Comparison of ENCODE assay signal across 14 cellular contexts in genomic region chr9:114037961-114038723, GRCh38. TPM values are rescaled to one million over a fixed set of nuclear protein-coding genes. Genes with fewer than 3 reads are reported as not detected.
A peak's percentile ranks its signal among the peaks of the same experiment; 100 is the strongest.
DNase-seq lines count a peak whose midpoint lies in the region; ATAC-seq and TF ChIP-seq lines count a peak whose summit lies in the region.
"Had no signal": no experiment of that assay in that cellular context is flagged by ENCODE, and none has a peak within 500 bp of the region (broad histone marks: within the 10 kb centered on the region; RNA-seq: fewer than 3 reads in every experiment).

No MANE protein-coding gene starts in this region.

- intact Hi-C loops in naive thymus-derived CD4-positive, alpha-beta T cell (cut with micrococcal nuclease) = no loop called here

- H3K9me3 ChIP-seq in naive thymus-derived CD4-positive, alpha-beta T cell (ENCODE audit: control insufficient read depth in 2 of 3, low read length in 3 of 3) = no peaks in the 10 kb centered on the region

- POLR2A ChIA-PET in RWPE1 (lab: Yijun Ruan, JAX; ENCODE audit: low non-redundant PET) = no interaction called here
- POLR2A ChIA-PET in naive thymus-derived CD4-positive, alpha-beta T cell (lab: Charles Lee) = no interaction called here

- H3K36me3 ChIP-seq in GM23338 (ENCODE audit: insufficient read depth) = no peaks in the 10 kb centered on the region; the same call in 1 of the 2 replicates
- no peaks in the 10 kb centered on the region for H3K36me3 ChIP-seq in naive thymus-derived CD4-positive, alpha-beta T cell (ENCODE audit: control insufficient read depth in 2 of 3, insufficient read depth in 3 of 3, low read length in 3 of 3)

- CTCF ChIA-PET in RWPE1 (lab: Yijun Ruan, JAX) = interaction anchor here (0.6 kb wide), 1 partner anchor 25 kb away, joined by 4 read pairs; no protein-coding TSS in a partner anchor
- CTCF ChIA-PET in naive thymus-derived CD4-positive, alpha-beta T cell (lab: Charles Lee) = no interaction called here

- no peaks in the 10 kb centered on the region for H3K9me3 Mint-ChIP-seq in GM23338
- H3K9me3 Mint-ChIP-seq in naive thymus-derived CD4-positive, alpha-beta T cell = no peaks in the 10 kb centered on the region

- peaks cover 21% of the 10 kb centered on the region for H3K36me3 Mint-ChIP-seq in GM23338 (ENCODE audit: low read depth)
- no peaks in the 10 kb centered on the region for H3K36me3 Mint-ChIP-seq in naive thymus-derived CD4-positive, alpha-beta T cell

- no peak for TF ChIP-seq CTCF in GM23338 (conservative IDR thresholded peaks at IDR 0.05; ENCODE audit: low read depth in 2 of 2)
- TF ChIP-seq CTCF in RWPE1 (conservative IDR thresholded peaks at IDR 0.05; ENCODE audit: low read depth) = no peak
- no peak for TF ChIP-seq CTCF in retinal pigment epithelial cell (conservative IDR thresholded peaks at IDR 0.05; ENCODE audit: low read depth, low read length)

- no peaks in the 10 kb centered on the region for H3K27me3 ChIP-seq in GM23338 (ENCODE audit: insufficient read depth)
- H3K27me3 ChIP-seq in naive thymus-derived CD4-positive, alpha-beta T cell (ENCODE audit: control insufficient read depth in 2 of 2, insufficient read depth in 2 of 2, low read length in 2 of 2) = no peaks in the 10 kb centered on the region

- no peaks in the 10 kb centered on the region for H3K79me2 ChIP-seq in GM23338 (replicated peaks; ENCODE audit: insufficient read depth)

- ATAC-seq in GM23338 = peak; percentile 95
- no peak for ATAC-seq in GM18502 (IDR thresholded peaks at IDR 0.05; ENCODE audit: poor library complexity, unreplicated experiment)
- no peak for ATAC-seq in naive thymus-derived CD4-positive, alpha-beta T cell
- ATAC-seq: GM12878; stimulated activated naive CD8-positive, alpha-beta T cell treated with anti-CD3 and anti-CD28 coated beads, Interleukin-15, Interleukin-2, amounts not matched to agents 100 U/mL and 50 U/mL, for 24 hours had no signal

- H3K27ac Mint-ChIP-seq in GM23338 = peak overlapping the region; percentile 59; the same call in 1 of the 2 replicates
- no peak overlapping the region for H3K27ac Mint-ChIP-seq in naive thymus-derived CD4-positive, alpha-beta T cell

- peaks cover 14% of the 10 kb centered on the region for H3K4me1 ChIP-seq in GM23338 (ENCODE audit: insufficient read depth)
- no peaks in the 10 kb centered on the region for H3K4me1 ChIP-seq in naive thymus-derived CD4-positive, alpha-beta T cell (ENCODE audit: control insufficient read depth in 2 of 2, insufficient read depth in 2 of 2, low read length in 2 of 2)

- peaks cover 12% of the 10 kb centered on the region for H3K4me1 Mint-ChIP-seq in GM23338
- no peaks in the 10 kb centered on the region for H3K4me1 Mint-ChIP-seq in naive thymus-derived CD4-positive, alpha-beta T cell

- peak overlapping the region; percentile 85 for H3K27ac ChIP-seq in GM23338 (ENCODE audit: low read depth)
- H3K27ac ChIP-seq in RWPE1 = peak overlapping the region; percentile 1; the same call in 1 of the 2 replicates
- no peak overlapping the region for H3K27ac ChIP-seq in naive thymus-derived CD4-positive, alpha-beta T cell (ENCODE audit: low read depth, low read length)

- H3K9me2 ChIP-seq in GM23338 (ENCODE audit: insufficient read depth) = no peaks in the 10 kb centered on the region

- H3K27me3 Mint-ChIP-seq in GM23338 (ENCODE audit: insufficient read depth, low read depth, poor library complexity) = peaks cover 4% of the 10 kb centered on the region
- H3K27me3 Mint-ChIP-seq in naive thymus-derived CD4-positive, alpha-beta T cell = peaks cover 0 to 2% (median 0%) of the 10 kb centered on the region in 5 donors

- peaks cover 4% of the 10 kb centered on the region; the same call in 1 of the 2 replicates for H3F3A ChIP-seq in GM23338 (replicated peaks; ENCODE audit: low read depth)

- H3K4me3 Mint-ChIP-seq in GM23338 = no peak overlapping the region
- no peak overlapping the region for H3K4me3 Mint-ChIP-seq in naive thymus-derived CD4-positive, alpha-beta T cell

- H2AFZ ChIP-seq in GM23338 = no peak overlapping the region

- no peaks in the 10 kb centered on the region; the same call in 1 of the 2 replicates for H4K20me1 ChIP-seq in GM23338 (replicated peaks; ENCODE audit: insufficient read depth)

- no peak overlapping the region for H3K4me3 ChIP-seq in GM23338
- H3K4me3 ChIP-seq in retinal pigment epithelial cell (ENCODE audit: low read length) = no peak overlapping the region
- H3K4me3 ChIP-seq in naive thymus-derived CD4-positive, alpha-beta T cell (ENCODE audit: low read length) = no peak overlapping the region
- H3K4me3 ChIP-seq: GM12878 had no signal

- DNase-seq in GM23338 (ENCODE audit: low spot score) (peak; percentile 78), RWPE1 (ENCODE audit: low spot score) (no peak), islet precursor cell (peak; percentile 69), retinal pigment epithelial cell (ENCODE audit: low read depth) (peak; percentile 71), GF-D8 (lab: John Stamatoyannopoulos, UW) (no peak)
- no peak for DNase-seq in naive thymus-derived CD4-positive, alpha-beta T cell
- DNase-seq: activated gamma-delta T cell; NCI-H510A; Right ventricle myocardium superior; stimulated activated CD4-positive, alpha-beta T cell treated with anti-CD3 and anti-CD28 coated beads, Interleukin-2, amount 100 ng/mL, for 48 hours; stimulated activated naive CD8-positive, alpha-beta T cell treated with anti-CD3 and anti-CD28 coated beads, Interleukin-15, Interleukin-2, amounts not matched to agents 100 U/mL and 50 U/mL, for 24 hours had no signal

- H3K4me2 ChIP-seq in GM23338 = no peak overlapping the region

TF ChIP-seq in GM23338, 12 proteins besides CTCF, POLR2A, EP300 and RAD21 (continues in another document):
- TF ChIP-seq, protein P1, sequence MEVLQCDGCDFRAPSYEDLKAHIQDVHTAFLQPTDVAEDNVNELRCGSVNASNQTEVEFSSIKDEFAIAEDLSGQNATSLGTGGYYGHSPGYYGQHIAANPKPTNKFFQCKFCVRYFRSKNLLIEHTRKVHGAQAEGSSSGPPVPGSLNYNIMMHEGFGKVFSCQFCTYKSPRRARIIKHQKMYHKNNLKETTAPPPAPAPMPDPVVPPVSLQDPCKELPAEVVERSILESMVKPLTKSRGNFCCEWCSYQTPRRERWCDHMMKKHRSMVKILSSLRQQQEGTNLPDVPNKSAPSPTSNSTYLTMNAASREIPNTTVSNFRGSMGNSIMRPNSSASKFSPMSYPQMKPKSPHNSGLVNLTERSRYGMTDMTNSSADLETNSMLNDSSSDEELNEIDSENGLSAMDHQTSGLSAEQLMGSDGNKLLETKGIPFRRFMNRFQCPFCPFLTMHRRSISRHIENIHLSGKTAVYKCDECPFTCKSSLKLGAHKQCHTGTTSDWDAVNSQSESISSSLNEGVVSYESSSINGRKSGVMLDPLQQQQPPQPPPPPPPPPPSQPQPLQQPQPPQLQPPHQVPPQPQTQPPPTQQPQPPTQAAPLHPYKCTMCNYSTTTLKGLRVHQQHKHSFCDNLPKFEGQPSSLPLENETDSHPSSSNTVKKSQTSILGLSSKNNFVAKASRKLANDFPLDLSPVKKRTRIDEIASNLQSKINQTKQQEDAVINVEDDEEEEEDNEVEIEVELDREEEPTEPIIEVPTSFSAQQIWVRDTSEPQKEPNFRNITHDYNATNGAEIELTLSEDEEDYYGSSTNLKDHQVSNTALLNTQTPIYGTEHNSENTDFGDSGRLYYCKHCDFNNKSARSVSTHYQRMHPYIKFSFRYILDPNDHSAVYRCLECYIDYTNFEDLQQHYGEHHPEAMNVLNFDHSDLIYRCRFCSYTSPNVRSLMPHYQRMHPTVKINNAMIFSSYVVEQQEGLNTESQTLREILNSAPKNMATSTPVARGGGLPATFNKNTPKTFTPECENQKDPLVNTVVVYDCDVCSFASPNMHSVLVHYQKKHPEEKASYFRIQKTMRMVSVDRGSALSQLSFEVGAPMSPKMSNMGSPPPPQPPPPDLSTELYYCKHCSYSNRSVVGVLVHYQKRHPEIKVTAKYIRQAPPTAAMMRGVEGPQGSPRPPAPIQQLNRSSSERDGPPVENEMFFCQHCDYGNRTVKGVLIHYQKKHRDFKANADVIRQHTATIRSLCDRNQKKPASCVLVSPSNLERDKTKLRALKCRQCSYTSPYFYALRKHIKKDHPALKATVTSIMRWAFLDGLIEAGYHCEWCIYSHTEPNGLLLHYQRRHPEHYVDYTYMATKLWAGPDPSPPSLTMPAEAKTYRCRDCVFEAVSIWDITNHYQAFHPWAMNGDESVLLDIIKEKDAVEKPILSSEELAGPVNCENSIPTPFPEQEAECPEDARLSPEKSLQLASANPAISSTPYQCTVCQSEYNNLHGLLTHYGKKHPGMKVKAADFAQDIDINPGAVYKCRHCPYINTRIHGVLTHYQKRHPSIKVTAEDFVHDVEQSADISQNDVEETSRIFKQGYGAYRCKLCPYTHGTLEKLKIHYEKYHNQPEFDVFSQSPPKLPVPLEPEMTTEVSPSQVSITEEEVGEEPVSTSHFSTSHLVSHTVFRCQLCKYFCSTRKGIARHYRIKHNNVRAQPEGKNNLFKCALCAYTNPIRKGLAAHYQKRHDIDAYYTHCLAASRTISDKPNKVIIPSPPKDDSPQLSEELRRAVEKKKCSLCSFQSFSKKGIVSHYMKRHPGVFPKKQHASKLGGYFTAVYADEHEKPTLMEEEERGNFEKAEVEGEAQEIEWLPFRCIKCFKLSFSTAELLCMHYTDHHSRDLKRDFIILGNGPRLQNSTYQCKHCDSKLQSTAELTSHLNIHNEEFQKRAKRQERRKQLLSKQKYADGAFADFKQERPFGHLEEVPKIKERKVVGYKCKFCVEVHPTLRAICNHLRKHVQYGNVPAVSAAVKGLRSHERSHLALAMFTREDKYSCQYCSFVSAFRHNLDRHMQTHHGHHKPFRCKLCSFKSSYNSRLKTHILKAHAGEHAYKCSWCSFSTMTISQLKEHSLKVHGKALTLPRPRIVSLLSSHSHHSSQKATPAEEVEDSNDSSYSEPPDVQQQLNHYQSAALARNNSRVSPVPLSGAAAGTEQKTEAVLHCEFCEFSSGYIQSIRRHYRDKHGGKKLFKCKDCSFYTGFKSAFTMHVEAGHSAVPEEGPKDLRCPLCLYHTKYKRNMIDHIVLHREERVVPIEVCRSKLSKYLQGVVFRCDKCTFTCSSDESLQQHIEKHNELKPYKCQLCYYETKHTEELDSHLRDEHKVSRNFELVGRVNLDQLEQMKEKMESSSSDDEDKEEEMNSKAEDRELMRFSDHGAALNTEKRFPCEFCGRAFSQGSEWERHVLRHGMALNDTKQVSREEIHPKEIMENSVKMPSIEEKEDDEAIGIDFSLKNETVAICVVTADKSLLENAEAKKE (CRISPR knock-in tag; IDR thresholded peaks at IDR 0.05) = no peak
- TF ChIP-seq CREB1 (CRISPR knock-in tag; IDR thresholded peaks at IDR 0.05; ENCODE audit: low read depth) = no peak

RNA-seq across cellular contexts. Expression of gene AMBP, which starts 40.0 kb away (rescaled TPM):
- total RNA-seq in GM23338 (2014; rRNA removed; shearing (Covaris generic)) = 1.3 and 4.0 TPM in 2 replicates
- 1.6 and 2.0 TPM in 2 replicates for polyA plus RNA-seq in GM23338 (2016; fragmentation: Nextera tagmentation; extraction: Ambion mirVana)
- total RNA-seq in naive thymus-derived CD4-positive, alpha-beta T cell = not detected
- not detected for polyA plus RNA-seq in naive thymus-derived CD4-positive, alpha-beta T cell
- total RNA-seq: LHCN-M2 had no signal

Comparison
In these comparisons a context has a peak if more than half of its experiments do, and no peak if none do; other contexts are left out.
1. DNase-seq: peak in GM23338 (single experiment), islet precursor cell (single experiment) and retinal pigment epithelial cell (single experiment); none in RWPE1 (single experiment), naive thymus-derived CD4-positive, alpha-beta T cell (0 of 9) and GF-D8 (single experiment).